ENCODE assay signal across 8 cellular contexts in genomic region chr3:3196148-3196861, GRCh38.
DNase-seq lines count a peak whose midpoint lies in the region; ATAC-seq and TF ChIP-seq lines count a peak whose summit lies in the region.

No MANE protein-coding gene starts in this region.

- no peak overlapping the region for H3K4me3 ChIP-seq in GM12865 (ENCODE audit: low read depth, low read length)

- in situ Hi-C loops in ACHN (cut with HindIII; ENCODE audit: low pct_ligation_motif_present, low pct_unique_long_range_greater_than_20kb, low sequenced_read_pairs), result no loop called here

- ATAC-seq in HG03565 (IDR thresholded peaks at IDR 0.05; ENCODE audit: unreplicated experiment) (no peak), GM18858 (IDR thresholded peaks at IDR 0.05; ENCODE audit: unreplicated experiment) (no peak)

- TF ChIP-seq CTCF in GM12865 (IDR thresholded peaks at IDR 0.05; ENCODE audit: insufficient read depth, low read depth, low read length, missing control alignments), result peak; percentile 45

- DNase-seq in ACHN (peak; percentile 9), GM12865 (ENCODE audit: low read depth) (peak; percentile 13), RKO (ENCODE audit: low spot score) (peak; percentile 45), foreskin melanocyte (peak; percentile 1), GOT3 (lab: John Stamatoyannopoulos, UW) (no peak), NCI-H1694 treated with DMSO at 0.1 percent for 48 hours (lab: John Stamatoyannopoulos, UW) (no peak)

Comparison
In these comparisons a context has a peak if more than half of its experiments do, and no peak if none do; other contexts are left out.
1. DNase-seq: peak in ACHN (single experiment), GM12865 (single experiment), RKO (single experiment) and foreskin melanocyte (single experiment); none in GOT3 (single experiment) and NCI-H1694 treated with DMSO at 0.1 percent for 48 hours (single experiment).